ENCODE assay signal across 8 cellular contexts in the genomic region with DNA sequence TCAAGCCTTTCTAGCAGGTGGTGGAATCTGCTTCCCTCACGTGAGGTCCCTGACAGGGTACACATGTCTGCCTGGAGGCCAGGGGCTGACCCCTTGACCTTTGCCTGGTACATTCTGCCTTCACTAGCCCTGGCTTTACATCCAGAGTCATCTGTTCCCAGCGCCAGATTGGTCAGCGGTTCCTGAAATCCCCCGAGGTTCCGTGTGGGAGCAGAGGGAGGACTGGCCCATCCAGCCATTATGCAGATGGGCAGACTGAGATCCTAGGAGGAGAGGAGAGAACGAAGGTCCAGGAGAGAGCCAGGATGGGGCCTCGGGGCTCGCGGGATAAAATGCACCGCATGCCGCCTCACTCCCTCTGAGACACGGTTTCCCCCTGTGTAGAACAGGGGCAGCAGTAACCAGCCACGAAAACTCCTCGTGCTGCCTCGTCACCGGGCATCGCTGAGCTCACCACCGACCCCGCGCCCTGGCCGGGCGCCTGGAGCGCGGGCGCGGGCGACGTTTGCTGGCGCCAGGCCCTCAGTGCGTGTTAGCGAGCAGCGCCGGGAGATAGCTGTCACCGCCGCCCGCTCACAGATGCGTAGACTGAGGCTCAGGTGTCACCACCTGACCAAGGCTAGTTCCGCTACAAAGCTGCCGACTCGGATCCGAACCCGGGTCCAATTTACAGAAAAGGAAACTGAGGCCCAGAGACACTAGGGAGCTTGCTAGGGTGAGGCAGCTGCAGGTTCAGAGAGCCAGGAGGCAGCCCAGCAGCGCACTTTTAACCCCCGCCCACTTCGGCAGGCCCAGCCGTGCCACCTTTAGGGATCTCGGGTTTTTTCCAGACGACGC. TPM values are rescaled to one million over a fixed set of nuclear protein-coding genes. Genes with fewer than 3 reads are reported as not detected.
DNase-seq lines count a peak whose midpoint lies in the region; ATAC-seq and TF ChIP-seq lines count a peak whose summit lies in the region.

No MANE protein-coding gene starts in this region.

- POLR2A ChIA-PET in AG04450 (lab: Yijun Ruan, JAX), result no interaction called here

- peak overlapping the region; percentile 97 for H3K4me3 Mint-ChIP-seq in activated naive CD8-positive, alpha-beta T cell treated with anti-CD3 and anti-CD28 coated beads, Interleukin-2, amount 50 U/mL, for 24 hours
- H3K4me3 Mint-ChIP-seq in stimulated activated naive CD8-positive, alpha-beta T cell treated with anti-CD3 and anti-CD28 coated beads, Interleukin-15, Interleukin-2, amounts not matched to agents 100 ng/mL and 50 ng/mL, for 24 hours, result peak overlapping the region; percentile 100

- H3K4me3 ChIP-seq in AG04450 (ENCODE audit: low read depth, low read length), result peak overlapping the region; percentile 47

- no peaks in the 10 kb centered on the region; the same call in 1 of the 2 replicates for H3K9me3 ChIP-seq in AG04450 (ENCODE audit: control insufficient read depth, insufficient read depth, low read length)

- peak overlapping the region; percentile 97 for H3K27ac ChIP-seq in AG04450 (ENCODE audit: low read depth, low read length)

- no peak for TF ChIP-seq CTCF in AG04450 (IDR thresholded peaks at IDR 0.05; ENCODE audit: low read depth, low read length)

- no peak for DNase-seq in AG04450 (ENCODE audit: low read depth, low spot score)
- DNase-seq in activated naive CD8-positive, alpha-beta T cell treated with anti-CD3 and anti-CD28 coated beads, Interleukin-2, amount 50 U/mL, for 24 hours, result no peak
- DNase-seq in iris pigment epithelial cell (ENCODE audit: low read depth), result peak; percentile 47
- DNase-seq in NCI-H128 (lab: John Stamatoyannopoulos, UW; ENCODE audit: unreplicated experiment), result no peak
- DNase-seq in NCI-H69 (lab: John Stamatoyannopoulos, UW), result no peak

- H3K36me3 Mint-ChIP-seq in activated naive CD8-positive, alpha-beta T cell treated with anti-CD3 and anti-CD28 coated beads, Interleukin-2, amount 50 U/mL, for 24 hours (ENCODE audit: low read depth), result peaks cover 33% of the 10 kb centered on the region
- peaks cover 30% of the 10 kb centered on the region for H3K36me3 Mint-ChIP-seq in stimulated activated naive CD8-positive, alpha-beta T cell treated with anti-CD3 and anti-CD28 coated beads, Interleukin-15, Interleukin-2, amounts not matched to agents 100 ng/mL and 50 ng/mL, for 24 hours (ENCODE audit: low read depth)

- peaks cover 67% of the 10 kb centered on the region for H3K4me1 Mint-ChIP-seq in activated naive CD8-positive, alpha-beta T cell treated with anti-CD3 and anti-CD28 coated beads, Interleukin-2, amount 50 U/mL, for 24 hours
- peaks cover 70% of the 10 kb centered on the region for H3K4me1 Mint-ChIP-seq in stimulated activated naive CD8-positive, alpha-beta T cell treated with anti-CD3 and anti-CD28 coated beads, Interleukin-15, Interleukin-2, amounts not matched to agents 100 ng/mL and 50 ng/mL, for 24 hours (ENCODE audit: low read depth)

- ATAC-seq in GM18870 (IDR thresholded peaks at IDR 0.05; ENCODE audit: unreplicated experiment), result peak; percentile 9
- peak; percentile 5 for ATAC-seq in HG03460 (IDR thresholded peaks at IDR 0.05; ENCODE audit: unreplicated experiment)
- ATAC-seq in activated naive CD8-positive, alpha-beta T cell treated with anti-CD3 and anti-CD28 coated beads, Interleukin-2, amount 50 U/mL, for 24 hours, result no peak

- H3K27me3 ChIP-seq in AG04450 (ENCODE audit: control insufficient read depth, insufficient read depth, low read length), result no peaks in the 10 kb centered on the region

- peak overlapping the region; percentile 84 for H3K27ac Mint-ChIP-seq in activated naive CD8-positive, alpha-beta T cell treated with anti-CD3 and anti-CD28 coated beads, Interleukin-2, amount 50 U/mL, for 24 hours
- peak overlapping the region; percentile 68 for H3K27ac Mint-ChIP-seq in stimulated activated naive CD8-positive, alpha-beta T cell treated with anti-CD3 and anti-CD28 coated beads, Interleukin-15, Interleukin-2, amounts not matched to agents 100 ng/mL and 50 ng/mL, for 24 hours

- CTCF ChIA-PET in AG04450 (lab: Charles Lee), result interaction anchor here (0.7 to 3.2 kb wide), 2 partner anchors 155 to 229 kb away, joined by 3 to 17 read pairs; no protein-coding TSS in a partner anchor

- H3K27me3 Mint-ChIP-seq in activated naive CD8-positive, alpha-beta T cell treated with anti-CD3 and anti-CD28 coated beads, Interleukin-2, amount 50 U/mL, for 24 hours, result no peaks in the 10 kb centered on the region
- no peaks in the 10 kb centered on the region for H3K27me3 Mint-ChIP-seq in stimulated activated naive CD8-positive, alpha-beta T cell treated with anti-CD3 and anti-CD28 coated beads, Interleukin-15, Interleukin-2, amounts not matched to agents 100 ng/mL and 50 ng/mL, for 24 hours

- H3K9me3 Mint-ChIP-seq in activated naive CD8-positive, alpha-beta T cell treated with anti-CD3 and anti-CD28 coated beads, Interleukin-2, amount 50 U/mL, for 24 hours, result no peaks in the 10 kb centered on the region
- H3K9me3 Mint-ChIP-seq in stimulated activated naive CD8-positive, alpha-beta T cell treated with anti-CD3 and anti-CD28 coated beads, Interleukin-15, Interleukin-2, amounts not matched to agents 100 ng/mL and 50 ng/mL, for 24 hours, result no peaks in the 10 kb centered on the region

RNA-seq across cellular contexts. Expression of a gene that starts 0.8 kb away (rescaled TPM):
- polyA plus RNA-seq in AG04450 (2011; rRNA removed), result 13.7 and 24.0 TPM in 2 replicates
- 19.0 and 26.1 TPM in 2 replicates for polyA minus RNA-seq in AG04450 (2011; rRNA and poly(A)+ RNA removed)

RNA-seq across cellular contexts. Expression of a gene that starts 30.5 kb away (rescaled TPM):
- polyA plus RNA-seq in AG04450 (2011; rRNA removed), result 4.0 and 5.2 TPM in 2 replicates
- 5.0 and 6.2 TPM in 2 replicates for polyA minus RNA-seq in AG04450 (2011; rRNA and poly(A)+ RNA removed)
